In the genomic region with DNA sequence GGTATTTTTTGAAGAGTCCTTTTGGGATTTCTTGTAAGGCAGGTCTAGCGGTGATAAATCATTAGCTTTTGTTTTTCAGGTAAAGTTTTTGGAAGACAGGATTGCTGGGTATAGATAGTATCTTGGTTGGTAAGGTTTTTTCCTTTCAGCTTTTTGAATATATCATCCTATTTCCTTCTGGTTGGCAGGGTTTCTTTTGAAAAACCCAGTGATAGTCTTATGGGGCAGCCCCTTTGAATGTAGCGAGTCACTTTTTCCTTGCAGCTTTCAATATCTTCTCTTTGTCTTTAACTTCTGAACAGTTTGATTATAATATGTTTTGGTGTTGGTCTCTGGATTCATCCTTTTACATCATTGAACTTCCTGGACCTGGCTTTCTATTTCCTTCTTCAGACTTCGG, we compare ENCODE assay signal across 17 cellular contexts.
"Had no signal": no experiment of that assay in that cellular context is flagged by ENCODE, and none has a peak within 500 bp of the region (broad histone marks: within the 10 kb centered on the region; RNA-seq: fewer than 3 reads in every experiment).

No MANE protein-coding gene starts in this region.

- H3K27ac Mint-ChIP-seq: mesothelial cell of epicardium; stimulated activated effector memory CD8-positive, alpha-beta T cell treated with anti-CD3 and anti-CD28 coated beads, Interleukin-12 subunit alpha, Interleukin-12 subunit beta, amount 100 ng/mL, for 72 hours had no signal

- ATAC-seq: left lobe of liver; natural killer cell treated with Interleukin-12 subunit alpha and Interleukin-12 subunit beta and Interleukin-15 and Interleukin-18, amount 100 ng/mL, for 72 hours; right lobe of liver; Right ventricle myocardium inferior; stimulated activated effector memory CD8-positive, alpha-beta T cell treated with anti-CD3 and anti-CD28 coated beads, Interleukin-12 subunit alpha, Interleukin-12 subunit beta, amount 100 ng/mL, for 72 hours had no signal

- FAIRE-seq: frontal cortex, kidney, small intestine, TTC549 had no signal

- DNase-seq: activated CD4-positive, alpha-beta T cell treated with anti-CD3 and anti-CD28 coated beads, Interleukin-2, amount 50 U/mL, for 1 hour; amygdala; kidney; right lobe of liver; small intestine; stimulated activated CD4-positive, alpha-beta T cell treated with anti-CD3 and anti-CD28 coated beads, Interleukin-4, amount 100 ng/mL, for 1 hour; substantia nigra; SW 1271; T-helper 2 cell; tibial artery had no signal

- H3K4me3 Mint-ChIP-seq: mesothelial cell of epicardium; natural killer cell treated with Interleukin-12 subunit alpha and Interleukin-12 subunit beta and Interleukin-15 and Interleukin-18, amount 100 ng/mL, for 72 hours; stimulated activated effector memory CD8-positive, alpha-beta T cell treated with anti-CD3 and anti-CD28 coated beads, Interleukin-12 subunit alpha, Interleukin-12 subunit beta, amount 100 ng/mL, for 72 hours had no signal

- H3K27me3 Mint-ChIP-seq: natural killer cell treated with Interleukin-12 subunit alpha and Interleukin-12 subunit beta and Interleukin-15 and Interleukin-18, amount 100 ng/mL, for 72 hours had no signal
